Comparison of ENCODE assay signal across 1 cellular context in the genomic region with DNA sequence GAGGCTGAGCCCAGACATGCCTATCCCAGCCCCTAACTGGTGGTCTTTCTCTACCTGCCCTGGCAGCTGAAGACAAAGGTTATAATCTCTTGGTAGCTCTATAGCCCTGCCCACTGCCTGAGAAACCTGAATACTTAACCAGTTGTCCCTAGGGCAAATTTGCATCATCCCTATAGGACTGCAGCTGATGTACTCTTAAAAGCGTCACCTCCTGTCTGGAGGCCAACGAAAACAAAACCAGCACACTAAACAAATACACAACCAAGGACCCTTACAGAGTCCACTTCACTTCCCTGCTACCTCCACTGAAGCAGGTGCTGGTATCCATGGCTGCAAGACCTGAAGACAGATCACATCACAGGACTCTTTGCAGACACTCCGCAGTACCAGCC.
TF ChIP-seq lines count a peak whose summit lies in the region.

No MANE protein-coding gene starts in this region.

TF ChIP-seq in IMR-90, 13 proteins besides CTCF, POLR2A, EP300 and RAD21 (continued from another document):
- no peak for TF ChIP-seq RCOR1 (IDR thresholded peaks at IDR 0.05; ENCODE audit: insufficient replicate concordance, low read length)
- TF ChIP-seq BHLHE40 (IDR thresholded peaks at IDR 0.05; ENCODE audit: low read depth, low read length) = no peak
- TF ChIP-seq NFE2L2 (IDR thresholded peaks at IDR 0.05; ENCODE audit: low read depth, low read length) = no peak
- no peak for TF ChIP-seq CEBPB (IDR thresholded peaks at IDR 0.05; ENCODE audit: low read depth, low read length)
- TF ChIP-seq CHD1 (IDR thresholded peaks at IDR 0.05; ENCODE audit: low read depth, low read length) = no peak
